21 cellular contexts compared by ENCODE assay signal in genomic region chr9:74753650-74754049, GRCh38.
"Had no signal": no experiment of that assay in that cellular context is flagged by ENCODE, and none has a peak within 500 bp of the region (broad histone marks: within the 10 kb centered on the region; RNA-seq: fewer than 3 reads in every experiment).

No MANE protein-coding gene starts in this region.

- H3K9me3 ChIP-seq: SK-N-SH had no signal

- ATAC-seq: Panc1, PC-3 had no signal

- H3K9ac ChIP-seq: SK-N-SH had no signal

- H3K27ac ChIP-seq: RWPE1 had no signal

- H3K9me2 ChIP-seq: SK-N-SH had no signal

- DNase-seq: IMR-90, Kasumi-1, KG1, MV-4-11, NCI-H1048, NCI-H1105, NCI-H1436 treated with DMSO at 0.1 percent for 48 hours, NCI-H1694, NCI-H187 treated with DMSO at 0.1 percent for 48 hours, NCI-H2029 treated with DMSO at 0.1 percent for 48 hours, NCI-H2171 treated with DMSO at 0.1 percent for 48 hours, NCI-H345, NCI-H446 treated with DMSO at 0.1 percent for 48 hours, NCI-H510A treated with DMSO at 0.1 percent for 48 hours, NCI-H526, PC-3, SHP77, SK-N-SH, SW 1271 had no signal

- H3K4me2 ChIP-seq: SK-N-SH had no signal
